Comparison of ENCODE assay signal across 8 cellular contexts in genomic region chr20:44475694-44476560, GRCh38. TPM values are rescaled to one million over a fixed set of nuclear protein-coding genes. Genes with fewer than 3 reads are reported as not detected.
DNase-seq lines count a peak whose midpoint lies in the region; TF ChIP-seq lines count a peak whose summit lies in the region.

Gene TTPAL, plus strand, starts transcription at chr20:44475874. Its CDS starts 4,126 bp downstream, at chr20:44480000.

- H3K27ac ChIP-seq in SK-N-MC (no peak within 1 kb of the TSS), suprapubic skin (peak within 1 kb of the TSS; percentile 92)

- H3K36me3 Mint-ChIP-seq in activated naive CD4-positive, alpha-beta T cell treated with anti-CD3 and anti-CD28 coated beads for 36 hours (ENCODE audit: low read depth), result peaks cover 3% of the 10 kb centered on the region

- H3K4me1 Mint-ChIP-seq in activated naive CD4-positive, alpha-beta T cell treated with anti-CD3 and anti-CD28 coated beads for 36 hours (ENCODE audit: low read depth), result peaks cover 20% of the 10 kb centered on the region

- H3K27me3 Mint-ChIP-seq in activated naive CD4-positive, alpha-beta T cell treated with anti-CD3 and anti-CD28 coated beads for 36 hours (ENCODE audit: low read depth), result no peaks in the 10 kb centered on the region

- H3K4me3 ChIP-seq in HFF-Myc (replicated peaks; ENCODE audit: low read depth, low read length), result peak within 1 kb of the TSS; percentile 97
- peak within 1 kb of the TSS; percentile 91 for H3K4me3 ChIP-seq in SK-N-MC
- peak within 1 kb of the TSS; percentile 88 for H3K4me3 ChIP-seq in suprapubic skin

- H3K36me3 ChIP-seq in SK-N-MC (ENCODE audit: insufficient read depth, low read length) (peaks cover 3% of the 10 kb centered on the region; the same call in 1 of the 2 replicates), suprapubic skin (peaks cover 12% of the 10 kb centered on the region)

- peak within 1 kb of the TSS; percentile 87 for H3K9ac ChIP-seq in SK-N-MC (ENCODE audit: insufficient read length)

- H3K27me3 ChIP-seq in suprapubic skin, result no peaks in the 10 kb centered on the region

- TF ChIP-seq EP300 in suprapubic skin (IDR thresholded peaks at IDR 0.05), result no peak

- H3K27ac Mint-ChIP-seq in activated naive CD4-positive, alpha-beta T cell treated with anti-CD3 and anti-CD28 coated beads for 36 hours, result peak within 1 kb of the TSS; percentile 96

- CTCF ChIA-PET in activated naive CD4-positive, alpha-beta T cell treated with anti-CD3 and anti-CD28 coated beads for 36 hours (lab: Charles Lee), result interaction anchor here (0.6 to 1.9 kb wide), 8 partner anchors 14 to 257 kb away, joined by 3 to 26 read pairs (median 4); partner anchors contain the start of gene SERINC3

- intact Hi-C loops in activated naive CD4-positive, alpha-beta T cell treated with anti-CD3 and anti-CD28 coated beads for 36 hours (cut with micrococcal nuclease), result loop anchor here (1.0 to 5.0 kb wide), 7 partner anchors 19 to 266 kb away; partner anchors contain the start of genes FITM2, OSER1 and SERINC3

- DNase-seq in GM04504 (ENCODE audit: low read depth) (peak; percentile 66), HFF-Myc (ENCODE audit: extremely low read depth, low read depth) (no peak), MV-4-11 (lab: John Stamatoyannopoulos, UW) (peak; percentile 72), SK-N-MC (ENCODE audit: low read depth, low spot score) (no peak), globus pallidus (ENCODE audit: low spot score) (peak; percentile 79), nucleus accumbens (lab: John Stamatoyannopoulos, UW) (peak; percentile 25 to 91 (median 76)), suprapubic skin (ENCODE audit: low spot score in 2 of 2) (peak; percentile 89 to 90)
- peak; percentile 92 for DNase-seq in activated naive CD4-positive, alpha-beta T cell treated with anti-CD3 and anti-CD28 coated beads for 36 hours

- peaks cover 27% of the 10 kb centered on the region for H3K4me1 ChIP-seq in suprapubic skin

- no peaks in the 10 kb centered on the region for H3K9me3 Mint-ChIP-seq in activated naive CD4-positive, alpha-beta T cell treated with anti-CD3 and anti-CD28 coated beads for 36 hours

- WGBS in suprapubic skin, result 9% methylated on average over 10 of the region's 55 CpGs

- TF ChIP-seq CTCF in HFF-Myc (IDR thresholded peaks at IDR 0.05; ENCODE audit: low read depth, low read length, missing control alignments) (peak; percentile 27), suprapubic skin (IDR thresholded peaks at IDR 0.05) (peak in 1 of 2 donors; percentile 26)

- no peaks in the 10 kb centered on the region for H3K9me3 ChIP-seq in SK-N-MC (ENCODE audit: low read depth, low read length)
- no peaks in the 10 kb centered on the region for H3K9me3 ChIP-seq in suprapubic skin

- H3K4me3 Mint-ChIP-seq in activated naive CD4-positive, alpha-beta T cell treated with anti-CD3 and anti-CD28 coated beads for 36 hours, result peak within 1 kb of the TSS; percentile 95

- TF ChIP-seq POLR2A in suprapubic skin (IDR thresholded peaks at IDR 0.05), result peak; percentile 92 to 98

RNA-seq across cellular contexts. Expression of gene TTPAL, which starts in this region (rescaled TPM):
- 10 to 100 TPM; 10.8 to 11.5 TPM for total RNA-seq in activated naive CD4-positive, alpha-beta T cell treated with anti-CD3 and anti-CD28 coated beads for 36 hours
- total RNA-seq in suprapubic skin, result 10 to 100 TPM; 13.6 to 38.5 (median 29.4) TPM

Comparison
In these comparisons a context has a peak if more than half of its experiments do, and no peak if none do; other contexts are left out.
1. DNase-seq: peak in GM04504 (single experiment), MV-4-11 (single experiment), activated naive CD4-positive, alpha-beta T cell treated with anti-CD3 and anti-CD28 coated beads for 36 hours (single experiment), globus pallidus (single experiment), nucleus accumbens (56 of 56) and suprapubic skin (2 of 2); none in HFF-Myc (single experiment) and SK-N-MC (single experiment).
2. Peak in every context shown above with its lines, with median percentiles within 50 percentile points of each other: H3K4me3 ChIP-seq.